20 cellular contexts compared by ENCODE assay signal in genomic region chrX:108053218-108053617, GRCh38. TPM values are rescaled to one million over a fixed set of nuclear protein-coding genes. Genes with fewer than 3 reads are reported as not detected.
DNase-seq lines count a peak whose midpoint lies in the region; ATAC-seq, FAIRE-seq and TF ChIP-seq lines count a peak whose summit lies in the region.
"Had no signal": no experiment of that assay in that cellular context is flagged by ENCODE, and none has a peak within 500 bp of the region (broad histone marks: within the 10 kb centered on the region; RNA-seq: fewer than 3 reads in every experiment).

No MANE protein-coding gene starts in this region.

- H3K36me3 Mint-ChIP-seq in activated T-cell treated with anti-CD3 and anti-CD28 coated beads, Interleukin-2, amount 50 U/mL, for 4 hours (ENCODE audit: insufficient read depth): peaks cover 4% of the 10 kb centered on the region
- H3K36me3 Mint-ChIP-seq in activated T-cell treated with anti-CD3 and anti-CD28 coated beads, Interleukin-2, amount 50 U/mL, for 24 hours (ENCODE audit: low read depth): no peaks in the 10 kb centered on the region

- no peaks in the 10 kb centered on the region for H3K9me3 ChIP-seq in endothelial cell of umbilical vein (replicated peaks; ENCODE audit: control insufficient read depth, insufficient read depth, low read length)
- H3K9me3 ChIP-seq: BLaER1 treated with 17β-estradiol and CSF1 and Interleukin-3, amounts not matched to agents 10 nM and 100 nM; Peyer's patch; SJSA1 had no signal

- H3K36me3 ChIP-seq in endothelial cell of umbilical vein (ENCODE audit: control insufficient read depth in 2 of 2, extremely low read depth in 1 of 2, insufficient read depth in 2 of 2, low read length in 2 of 2): no peaks in the 10 kb centered on the region
- H3K36me3 ChIP-seq: BLaER1 treated with 17β-estradiol and CSF1 and Interleukin-3, amounts not matched to agents 10 nM and 100 nM; Peyer's patch; SJSA1 had no signal

- H3K27ac ChIP-seq in endothelial cell of umbilical vein (ENCODE audit: insufficient read depth, low read depth, low read length): no peak overlapping the region
- H3K27ac ChIP-seq: BLaER1 treated with 17β-estradiol and CSF1 and Interleukin-3, amounts not matched to agents 10 nM and 100 nM; Peyer's patch; SJSA1 had no signal

- H3K27ac Mint-ChIP-seq in activated T-cell treated with anti-CD3 and anti-CD28 coated beads, Interleukin-2, amount 50 U/mL, for 24 hours: no peak overlapping the region
- H3K27ac Mint-ChIP-seq: HFFc6 had no signal

- FAIRE-seq in endothelial cell of umbilical vein (lab: Jason Lieb, UNC): no peak

- H3K4me1 Mint-ChIP-seq in activated T-cell treated with anti-CD3 and anti-CD28 coated beads, Interleukin-2, amount 50 U/mL, for 4 hours (ENCODE audit: low read depth): peaks cover 14% of the 10 kb centered on the region
- peaks cover 11% of the 10 kb centered on the region for H3K4me1 Mint-ChIP-seq in activated T-cell treated with anti-CD3 and anti-CD28 coated beads, Interleukin-2, amount 50 U/mL, for 24 hours (ENCODE audit: low read depth)

- no peak overlapping the region for H2AFZ ChIP-seq in endothelial cell of umbilical vein (ENCODE audit: low read depth, low read length)

- H3K9me1 ChIP-seq in endothelial cell of umbilical vein (replicated peaks; ENCODE audit: control insufficient read depth, extremely low read depth, insufficient read depth, low read length): no peaks in the 10 kb centered on the region

- no peak for TF ChIP-seq POLR2A in endothelial cell of umbilical vein (IDR thresholded peaks at IDR 0.05; ENCODE audit: low read depth, low read length)

- H3K27me3 ChIP-seq in endothelial cell of umbilical vein (ENCODE audit: control insufficient read depth in 2 of 2, insufficient read depth in 2 of 2, low read length in 2 of 2): no peaks in the 10 kb centered on the region
- H3K27me3 ChIP-seq: Peyer's patch, SJSA1 had no signal

- TF ChIP-seq CTCF in endothelial cell of umbilical vein (IDR thresholded peaks at IDR 0.05; ENCODE audit: extremely low read depth in 1 of 2, insufficient read depth in 1 of 2, low read depth in 1 of 2, low read length in 2 of 2): no peak
- no peak for TF ChIP-seq CTCF in omental fat pad (IDR thresholded peaks at IDR 0.05)

- H3K9me3 Mint-ChIP-seq in activated T-cell treated with anti-CD3 and anti-CD28 coated beads, Interleukin-2, amount 50 U/mL, for 4 hours: no peaks in the 10 kb centered on the region
- no peaks in the 10 kb centered on the region for H3K9me3 Mint-ChIP-seq in activated T-cell treated with anti-CD3 and anti-CD28 coated beads, Interleukin-2, amount 50 U/mL, for 24 hours
- H3K9me3 Mint-ChIP-seq: HFFc6 had no signal

- no peaks in the 10 kb centered on the region for H3K27me3 Mint-ChIP-seq in activated T-cell treated with anti-CD3 and anti-CD28 coated beads, Interleukin-2, amount 50 U/mL, for 4 hours (ENCODE audit: low read depth)
- H3K27me3 Mint-ChIP-seq in activated T-cell treated with anti-CD3 and anti-CD28 coated beads, Interleukin-2, amount 50 U/mL, for 24 hours: peaks cover 53% of the 10 kb centered on the region

- no peak overlapping the region for H3K4me3 ChIP-seq in endothelial cell of umbilical vein (replicated peaks in 1 of 3; ENCODE audit: insufficient read depth in 1 of 3, low read depth in 1 of 3, low read length in 3 of 3)
- H3K4me3 ChIP-seq: BLaER1 treated with 17β-estradiol and CSF1 and Interleukin-3, amounts not matched to agents 10 nM and 100 nM; Peyer's patch; SJSA1 had no signal

- no TSS peak for BruUV-seq in endothelial cell of umbilical vein (replicated peaks; lab: Mats Ljungman, UMichigan)

- H3K4me1 ChIP-seq in endothelial cell of umbilical vein (ENCODE audit: control insufficient read depth, extremely low read depth, insufficient read depth, low read length): no peaks in the 10 kb centered on the region
- H3K4me1 ChIP-seq: BLaER1 treated with 17β-estradiol and CSF1 and Interleukin-3, amounts not matched to agents 10 nM and 100 nM; Peyer's patch; SJSA1 had no signal

- H3K9ac ChIP-seq in endothelial cell of umbilical vein (replicated peaks; ENCODE audit: extremely low read depth, insufficient read depth, low read length): no peak overlapping the region
- H3K9ac ChIP-seq: BLaER1 treated with 17β-estradiol and CSF1 and Interleukin-3, amounts not matched to agents 10 nM and 100 nM had no signal

- H4K20me1 ChIP-seq in endothelial cell of umbilical vein (replicated peaks; ENCODE audit: control insufficient read depth, extremely low read depth, insufficient read depth, low read length): no peaks in the 10 kb centered on the region
- H4K20me1 ChIP-seq: BLaER1 treated with 17β-estradiol and CSF1 and Interleukin-3, amounts not matched to agents 10 nM and 100 nM had no signal

- CTCF ChIA-PET in endothelial cell of umbilical vein (lab: Charles Lee): no interaction called here

- H3K4me3 Mint-ChIP-seq in activated T-cell treated with anti-CD3 and anti-CD28 coated beads, Interleukin-2, amount 50 U/mL, for 4 hours: no peak overlapping the region
- H3K4me3 Mint-ChIP-seq in activated T-cell treated with anti-CD3 and anti-CD28 coated beads, Interleukin-2, amount 50 U/mL, for 24 hours: no peak overlapping the region
- H3K4me3 Mint-ChIP-seq: HFFc6 had no signal

- POLR2A ChIA-PET in endothelial cell of umbilical vein (lab: Charles Lee): no interaction called here

- no peaks in the 10 kb centered on the region for H3K79me2 ChIP-seq in endothelial cell of umbilical vein (ENCODE audit: control insufficient read depth, insufficient read depth, low read length)

- no peak overlapping the region for H3K4me2 ChIP-seq in endothelial cell of umbilical vein (ENCODE audit: insufficient read depth, low read length)
- H3K4me2 ChIP-seq: BLaER1 treated with 17β-estradiol and CSF1 and Interleukin-3, amounts not matched to agents 10 nM and 100 nM had no signal

- dilution Hi-C loops in endothelial cell of umbilical vein (cut with MboI; ENCODE audit: extremely low pct_ligation_motif_present, low sequenced_read_pairs): no loop called here

- ATAC-seq in activated T-cell treated with anti-CD3 and anti-CD28 coated beads, Interleukin-2, amount 50 U/mL, for 4 hours: peak; percentile 76 to 79
- ATAC-seq in HG03342 (IDR thresholded peaks at IDR 0.05; ENCODE audit: unreplicated experiment) (peak; percentile 63), HG03354 (IDR thresholded peaks at IDR 0.05; ENCODE audit: poor library complexity, severe bottlenecking, unreplicated experiment) (no peak), omental fat pad (ENCODE audit: low FRiP score) (no peak)

- no peak for DNase-seq in activated T-cell treated with anti-CD3 and anti-CD28 coated beads, Interleukin-2, amount 50 U/mL, for 4 hours
- DNase-seq in activated T-cell treated with anti-CD3 and anti-CD28 coated beads, Interleukin-2, amount 50 U/mL, for 24 hours: no peak
- DNase-seq in ELR (ENCODE audit: low read depth): peak; percentile 13
- DNase-seq in endothelial cell of umbilical vein (ENCODE audit: low read depth, low spot score): no peak
- no peak for DNase-seq in omental fat pad (ENCODE audit: low spot score)
- no peak for DNase-seq in HuH-7 (ENCODE audit: low spot score)
- DNase-seq: DMS79, H7, HFFc6, MM.1S, NCI-H1105, NCI-H2081, Peyer's patch had no signal

- intact Hi-C loops in endothelial cell of umbilical vein (cut with micrococcal nuclease): no loop called here

TF ChIP-seq in endothelial cell of umbilical vein, 7 proteins besides CTCF, POLR2A, EP300 and RAD21:
- TF ChIP-seq FOS (IDR thresholded peaks at IDR 0.05; ENCODE audit: borderline replicate concordance, insufficient read depth, low read length) (peak; percentile 8), EZH2 (IDR thresholded peaks at IDR 0.05; ENCODE audit: borderline replicate concordance, low read depth, low read length, severe bottlenecking) (no peak)
TF ChIP-seq in endothelial cell of umbilical vein: peak in this region for 1.

RNA-seq across cellular contexts. Expression of gene VSIG1, which starts 8.4 kb away (rescaled TPM):
- total RNA-seq in activated T-cell treated with anti-CD3 and anti-CD28 coated beads, Interleukin-2, amount 50 U/mL, for 4 hours: under 1 TPM in 1 of 3 donors, not detected in 2; 0.57 TPM
- total RNA-seq in endothelial cell of umbilical vein (2.1 and 2.6 TPM in 2 replicates), omental fat pad (under 1 TPM in 1 of 4 donors, not detected in 3; 0.19 TPM)
- 1.5 and 3.5 TPM in 2 replicates for polyA plus RNA-seq in endothelial cell of umbilical vein
- polyA plus RNA-seq in endothelial cell of umbilical vein (2011; cell fraction: cytosol; rRNA removed): 2.1 and 2.8 TPM in 2 replicates
- 3.0 and 4.1 TPM in 2 replicates for polyA plus RNA-seq in endothelial cell of umbilical vein (2011; cell fraction: nucleus; rRNA removed)
- 2.3 and 4.1 TPM in 2 replicates for polyA plus RNA-seq in endothelial cell of umbilical vein (2012)
- 1.3 and 3.1 TPM in 2 replicates for polyA minus RNA-seq in endothelial cell of umbilical vein
- not detected for polyA minus RNA-seq in endothelial cell of umbilical vein (2011; cell fraction: cytosol; rRNA and poly(A)+ RNA removed)
- 0.91 and 1.3 TPM in 2 replicates for polyA minus RNA-seq in endothelial cell of umbilical vein (2011; cell fraction: nucleus; rRNA and poly(A)+ RNA removed)
- total RNA-seq: A673, HFFc6, LHCN-M2, NCI-H460 had no signal

RNA-seq across cellular contexts. Expression of gene PSMD10, which starts 38.1 kb away (rescaled TPM):
- 10 to 100 TPM; 36.0 to 48.4 (median 47.4) TPM for total RNA-seq in activated T-cell treated with anti-CD3 and anti-CD28 coated beads, Interleukin-2, amount 50 U/mL, for 4 hours
- total RNA-seq in endothelial cell of umbilical vein (71.9 and 82.7 TPM in 2 replicates), omental fat pad (10 to 100 TPM; 23.3 to 39.9 (median 28.2) TPM)
- 72.5 and 93.8 TPM in 2 replicates for polyA plus RNA-seq in endothelial cell of umbilical vein
- polyA plus RNA-seq in endothelial cell of umbilical vein (2011; cell fraction: cytosol; rRNA removed): 81.0 and 90.0 TPM in 2 replicates
- 37.1 and 52.2 TPM in 2 replicates for polyA plus RNA-seq in endothelial cell of umbilical vein (2011; cell fraction: nucleus; rRNA removed)
- polyA plus RNA-seq in endothelial cell of umbilical vein (2012): 100 and 155 TPM in 2 replicates
- 42.6 and 51.5 TPM in 2 replicates for polyA minus RNA-seq in endothelial cell of umbilical vein
- 19.6 TPM for polyA minus RNA-seq in endothelial cell of umbilical vein (2011; cell fraction: cytosol; rRNA and poly(A)+ RNA removed)
- polyA minus RNA-seq in endothelial cell of umbilical vein (2011; cell fraction: nucleus; rRNA and poly(A)+ RNA removed): 12.2 and 17.6 TPM in 2 replicates

RNA-seq across cellular contexts. Expression of gene ATG4A, which starts 38.4 kb away (rescaled TPM):
- total RNA-seq in activated T-cell treated with anti-CD3 and anti-CD28 coated beads, Interleukin-2, amount 50 U/mL, for 4 hours: 10 to 100 TPM in 2 of 3 donors, 1 to 10 TPM in 1; 8.2 to 12.0 (median 11.9) TPM
- 27.7 and 28.7 TPM in 2 replicates for total RNA-seq in endothelial cell of umbilical vein
- 10.9 and 13.2 TPM in 2 replicates for polyA plus RNA-seq in endothelial cell of umbilical vein
- polyA plus RNA-seq in endothelial cell of umbilical vein (2011; cell fraction: cytosol; rRNA removed): 18.5 and 22.5 TPM in 2 replicates
- 25.0 and 30.6 TPM in 2 replicates for polyA plus RNA-seq in endothelial cell of umbilical vein (2011; cell fraction: nucleus; rRNA removed)
- 23.1 and 42.0 TPM in 2 replicates for polyA plus RNA-seq in endothelial cell of umbilical vein (2012)
- polyA minus RNA-seq in endothelial cell of umbilical vein: 14.8 and 16.9 TPM in 2 replicates
- 7.5 TPM for polyA minus RNA-seq in endothelial cell of umbilical vein (2011; cell fraction: cytosol; rRNA and poly(A)+ RNA removed)
- polyA minus RNA-seq in endothelial cell of umbilical vein (2011; cell fraction: nucleus; rRNA and poly(A)+ RNA removed): 13.4 and 24.6 TPM in 2 replicates
- 10 to 100 TPM in 2 of 4 donors, 1 to 10 TPM in 2; 8.8 to 15.4 (median 10.8) TPM for total RNA-seq in omental fat pad

Comparison
In these comparisons a context has a peak if more than half of its experiments do, and no peak if none do; other contexts are left out.
1. ATAC-seq: peak in activated T-cell treated with anti-CD3 and anti-CD28 coated beads, Interleukin-2, amount 50 U/mL, for 4 hours (2 of 2) and HG03342 (single experiment); none in HG03354 (single experiment) and omental fat pad (single experiment).